Comparison of ENCODE assay signal across 14 cellular contexts in the genomic region with DNA sequence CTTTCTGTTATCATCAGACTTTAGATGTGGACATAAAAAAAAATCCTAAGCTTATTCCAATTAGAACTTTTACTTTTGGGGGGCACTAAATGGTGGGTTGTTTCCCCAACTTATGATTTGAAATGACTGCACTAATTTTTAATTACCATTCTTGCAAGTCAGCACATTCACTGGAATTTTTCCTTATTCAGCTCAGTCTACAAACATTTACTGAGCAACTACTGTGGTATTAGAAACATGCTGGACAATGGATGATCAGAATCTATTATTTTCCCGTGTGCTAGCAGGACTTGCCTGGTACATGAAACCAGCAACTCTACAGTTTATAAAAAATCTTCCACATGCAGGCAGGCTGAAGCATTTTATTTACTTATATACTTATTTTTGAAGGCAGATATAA.
DNase-seq lines count a peak whose midpoint lies in the region; ATAC-seq and TF ChIP-seq lines count a peak whose summit lies in the region.
"Had no signal": no experiment of that assay in that cellular context is flagged by ENCODE, and none has a peak within 500 bp of the region (broad histone marks: within the 10 kb centered on the region; RNA-seq: fewer than 3 reads in every experiment).

No MANE protein-coding gene starts in this region.

- H3K9me3 Mint-ChIP-seq in activated naive CD8-positive, alpha-beta T cell (ENCODE audit: low read depth), result no peaks in the 10 kb centered on the region
- no peaks in the 10 kb centered on the region for H3K9me3 Mint-ChIP-seq in naive B cell

- H3K27ac ChIP-seq in ascending aorta, result peak overlapping the region in 1 of 2 donors; percentile 24
- H3K27ac ChIP-seq: BLaER1, pancreas had no signal

- no peaks in the 10 kb centered on the region for H3K36me3 ChIP-seq in ascending aorta
- H3K36me3 ChIP-seq: BLaER1, gastroesophageal sphincter, pancreas had no signal

- H3K36me3 Mint-ChIP-seq in activated naive CD8-positive, alpha-beta T cell, result peaks cover 9% of the 10 kb centered on the region
- peaks cover 0 to 11% of the 10 kb centered on the region in 2 donors for H3K36me3 Mint-ChIP-seq in naive B cell

- peak overlapping the region; percentile 100 for H3K27ac Mint-ChIP-seq in activated naive CD8-positive, alpha-beta T cell
- H3K27ac Mint-ChIP-seq in naive B cell, result peak overlapping the region in 5 of 6 donors; percentile 41 to 84 (median 64)

- no peak overlapping the region for H3K4me3 ChIP-seq in ascending aorta
- H3K4me3 ChIP-seq: BLaER1, gastroesophageal sphincter, pancreas had no signal

- no peaks in the 10 kb centered on the region for H3K27me3 ChIP-seq in ascending aorta
- H3K27me3 ChIP-seq: gastroesophageal sphincter, pancreas had no signal

- ATAC-seq in naive B cell (ENCODE audit: low read depth in 2 of 2) (no peak), GM21528 (IDR thresholded peaks at IDR 0.05; ENCODE audit: low FRiP score, unreplicated experiment) (no peak)

- intact Hi-C loops in ascending aorta (cut with DNase I), result loop anchor here (5.0 to 10.0 kb wide), 5 partner anchors 135 to 778 kb away; no protein-coding TSS in a partner anchor

- TF ChIP-seq CTCF in ascending aorta (IDR thresholded peaks at IDR 0.05), result no peak

- peak overlapping the region; percentile 88 for H3K4me3 Mint-ChIP-seq in activated naive CD8-positive, alpha-beta T cell
- H3K4me3 Mint-ChIP-seq in naive B cell, result peak overlapping the region in 4 of 8 donors; percentile 13 to 60 (median 44)

- H3K4me1 Mint-ChIP-seq in activated naive CD8-positive, alpha-beta T cell (ENCODE audit: low read depth), result peaks cover 87% of the 10 kb centered on the region
- peaks cover 42 to 70% (median 66%) of the 10 kb centered on the region in 3 donors for H3K4me1 Mint-ChIP-seq in naive B cell

- peaks cover 0 to 18% of the 10 kb centered on the region in 2 donors for H3K4me1 ChIP-seq in ascending aorta
- H3K4me1 ChIP-seq: BLaER1 had no signal

- H3K9me3 ChIP-seq in ascending aorta, result no peaks in the 10 kb centered on the region
- H3K9me3 ChIP-seq: BLaER1, gastroesophageal sphincter, pancreas had no signal

- H3K27me3 Mint-ChIP-seq in activated naive CD8-positive, alpha-beta T cell, result no peaks in the 10 kb centered on the region
- H3K27me3 Mint-ChIP-seq in naive B cell, result no peaks in the 10 kb centered on the region

- DNase-seq in AG08395 (ENCODE audit: low spot score) (peak; percentile 35), EH (ENCODE audit: low read depth) (peak; percentile 69), naive B cell (no peak), amygdala (lab: John Stamatoyannopoulos, UW) (no peak), ascending aorta (ENCODE audit: low spot score in 2 of 2) (no peak), SHP77 (lab: John Stamatoyannopoulos, UW) (no peak)
- DNase-seq: DMS79; effector memory CD4-positive, alpha-beta T cell; NCI-H2029 treated with DMSO at 0.1 percent for 48 hours; pancreas had no signal

Comparison
In these comparisons a context has a peak if more than half of its experiments do, and no peak if none do; other contexts are left out.
1. DNase-seq: peak in AG08395 (single experiment) and EH (single experiment); none in naive B cell (single experiment), amygdala (0 of 56), ascending aorta (0 of 2) and SHP77 (0 of 2).